Comparison of ENCODE assay signal across 26 cellular contexts in genomic region chr7:1104514-1105179, GRCh38. TPM values are rescaled to one million over a fixed set of nuclear protein-coding genes. Genes with fewer than 3 reads are reported as not detected.
A peak's percentile ranks its signal among the peaks of the same experiment; 100 is the strongest.
DNase-seq lines count a peak whose midpoint lies in the region; ATAC-seq, FAIRE-seq and TF ChIP-seq lines count a peak whose summit lies in the region.
"Had no signal": no experiment of that assay in that cellular context is flagged by ENCODE, and none has a peak within 500 bp of the region (broad histone marks: within the 10 kb centered on the region; RNA-seq: fewer than 3 reads in every experiment).

No MANE protein-coding gene starts in this region.

- H3K4me3 ChIP-seq in left ventricle myocardium inferior (no peak overlapping the region), GM12878 (peak overlapping the region; percentile 28; the same call in 1 of the 2 replicates), Karpas-422 (ENCODE audit: low read length) (no peak overlapping the region)
- H3K4me3 ChIP-seq: cardiac muscle cell, mucosa of descending colon had no signal

- peak overlapping the region; percentile 18 to 69 (median 48) for H3K27ac Mint-ChIP-seq in nephron
- H3K27ac Mint-ChIP-seq in glutamatergic neuron (ENCODE audit: unreplicated experiment) = no peak overlapping the region
- H3K27ac Mint-ChIP-seq: activated CD8-positive, alpha-beta T cell treated with anti-CD3 and anti-CD28 coated beads, Interleukin-2, amount 10 ng/mL, durations not matched to agents 7 days and 5 days had no signal

- 79% methylated on average over 13 of the region's 13 CpGs for WGBS in GM12878 (ENCODE audit: insufficient coverage, insufficient replicate concordance, low lambda C conversion rate, missing lambda C conversion rate)

- H3K79me2 ChIP-seq in GM12878 (ENCODE audit: control insufficient read depth, insufficient read depth, low read length) (peaks cover 4% of the 10 kb centered on the region), Karpas-422 (ENCODE audit: low read length) (no peaks in the 10 kb centered on the region)

- H3K27me3 ChIP-seq in left ventricle myocardium inferior (ENCODE audit: low read depth) = no peaks in the 10 kb centered on the region
- H3K27me3 ChIP-seq in GM12878 (replicated peaks in 1 of 2; ENCODE audit: control insufficient read depth in 2 of 2, insufficient read depth in 2 of 2, low read length in 1 of 2) = no peaks in the 10 kb centered on the region
- no peaks in the 10 kb centered on the region for H3K27me3 ChIP-seq in Karpas-422 (ENCODE audit: low read length)
- H3K27me3 ChIP-seq: BE2C, cardiac muscle cell had no signal

- no peak for TF ChIP-seq POLR2A in GM12878 (IDR thresholded peaks at IDR 0.05; ENCODE audit: low read depth, low read length)

- ATAC-seq in left cardiac atrium (no peak), GM12878 (no peak)
- ATAC-seq: activated CD4-positive, CD25-positive, alpha-beta regulatory T cell treated with anti-CD3 and anti-CD28 coated beads, Interleukin-2, amount 50 U/mL, for 24 hours; mucosa of descending colon had no signal

- SMC1A ChIA-PET in GM12878 (lab: Charles Lee; ENCODE audit: uncharacterized antibody, unreplicated experiment) = interaction anchor here (0.6 to 5.1 kb wide), 9 partner anchors 8 to 204 kb away, joined by 3 to 38 read pairs (median 5); partner anchors contain the start of genes GPER1 and ZFAND2A

- no peak for TF ChIP-seq RAD21 in GM12878 (IDR thresholded peaks at IDR 0.05; ENCODE audit: insufficient read depth, low read depth, low read length)

- H3K9ac ChIP-seq in GM12878 (ENCODE audit: control insufficient read depth, insufficient read depth, low read length) (peak overlapping the region; percentile 53), Karpas-422 (ENCODE audit: low read length) (no peak overlapping the region)

- H4K20me1 ChIP-seq in GM12878 (ENCODE audit: control insufficient read depth, insufficient read depth) (no peaks in the 10 kb centered on the region), Karpas-422 (ENCODE audit: insufficient read depth, low read depth, low read length) (peaks cover 59% of the 10 kb centered on the region)

- H2AFZ ChIP-seq in GM12878 (ENCODE audit: control insufficient read depth, low read depth, low read length) (peak overlapping the region; percentile 2), Karpas-422 (ENCODE audit: low read length) (no peak overlapping the region)

- H3K36me3 ChIP-seq in left ventricle myocardium inferior = no peaks in the 10 kb centered on the region
- peaks cover 1 to 2% of the 10 kb centered on the region in 2 experiments; a peak in 2 of 4 replicates for H3K36me3 ChIP-seq in GM12878 (ENCODE audit: control insufficient read depth in 2 of 2, insufficient read depth in 2 of 2, low read length in 1 of 2)
- no peaks in the 10 kb centered on the region for H3K36me3 ChIP-seq in Karpas-422 (ENCODE audit: insufficient read depth, low read length)
- H3K36me3 ChIP-seq: BE2C, cardiac muscle cell had no signal

- no peaks in the 10 kb centered on the region for H3K36me3 Mint-ChIP-seq in nephron (ENCODE audit: low read depth)
- no peaks in the 10 kb centered on the region for H3K36me3 Mint-ChIP-seq in glutamatergic neuron (ENCODE audit: unreplicated experiment)

- H3K4me2 ChIP-seq in GM12878 (ENCODE audit: control insufficient read depth, insufficient read depth) (peak overlapping the region; percentile 55), Karpas-422 (ENCODE audit: low read depth, low read length, poor library complexity, severe bottlenecking) (no peak overlapping the region)

- H3K4me1 ChIP-seq in left ventricle myocardium inferior = peaks cover 27% of the 10 kb centered on the region
- peaks cover 33% of the 10 kb centered on the region for H3K4me1 ChIP-seq in GM12878 (ENCODE audit: control insufficient read depth, insufficient read depth, low read length)
- no peaks in the 10 kb centered on the region for H3K4me1 ChIP-seq in Karpas-422 (ENCODE audit: low read length)

- intact Hi-C loops in left ventricle myocardium inferior (cut with micrococcal nuclease) (no loop called here), left cardiac atrium (cut with DNase I) (no loop called here), GM12878 (cut with micrococcal nuclease; ENCODE audit: unreplicated experiment) (no loop called here)

- POLR2A ChIA-PET in GM12878 (lab: Charles Lee) = interaction anchor here (0.5 to 5.1 kb wide), 8 partner anchors 9 to 111 kb away, joined by 3 to 36 read pairs (median 4); partner anchors contain the start of gene ZFAND2A

- CTCF ChIA-PET in GM12878 (lab: Yijun Ruan, JAX) = interaction anchor here (0.9 to 6.1 kb wide), 15 partner anchors 17 to 370 kb away, joined by 3 to 77 read pairs (median 5); partner anchors contain the start of gene GPER1

- RAD21 ChIA-PET in GM12878 (lab: Charles Lee; ENCODE audit: unreplicated experiment) = interaction anchor here (0.7 to 4.0 kb wide), 13 partner anchors 9 to 182 kb away, joined by 3 to 41 read pairs (median 4); partner anchors contain the start of gene GPER1

- no peaks in the 10 kb centered on the region for H3K9me2 ChIP-seq in Karpas-422 (replicated peaks; ENCODE audit: insufficient read depth, low read length)

- no peaks in the 10 kb centered on the region for H3K9me3 ChIP-seq in left ventricle myocardium inferior (replicated peaks)
- H3K9me3 ChIP-seq in GM12878 (replicated peaks; ENCODE audit: control insufficient read depth, insufficient read depth, low read length) = no peaks in the 10 kb centered on the region
- H3K9me3 ChIP-seq in Karpas-422 (ENCODE audit: low read length) = no peaks in the 10 kb centered on the region
- H3K9me3 ChIP-seq: BE2C, mucosa of descending colon had no signal

- H3K27ac ChIP-seq in left ventricle myocardium inferior (replicated peaks) = peak overlapping the region; percentile 59
- peak overlapping the region; percentile 70 for H3K27ac ChIP-seq in GM12878 (ENCODE audit: control insufficient read depth, insufficient read depth)
- no peak overlapping the region for H3K27ac ChIP-seq in Karpas-422 (ENCODE audit: low read length)
- H3K27ac ChIP-seq: cardiac muscle cell had no signal

- in situ Hi-C loops in GM12878 (cut with MboI) = no loop called here

- DNase-seq in left ventricle myocardium inferior (no peak), left cardiac atrium (no peak), GM12878 (ENCODE audit: low read depth, low spot score) (no peak), glutamatergic neuron (no peak), Karpas-422 (no peak), DMS53 (lab: John Stamatoyannopoulos, UW) (no peak), activated gamma-delta T cell treated with Interleukin-2 at 50 U/mL for 16 hours (no peak)
- DNase-seq: activated CD8-positive, alpha-beta T cell treated with anti-CD3 and anti-CD28 coated beads, Interleukin-2, amount 10 ng/mL, durations not matched to agents 7 days and 5 days; activated naive CD4-positive, alpha-beta T cell; amniotic stem cell; BE2C; Calu3; EL; foreskin fibroblast; HCEC 1CT; MM.1S; NCI-H146; NCI-H2171; NCI-H526; stimulated activated CD4-positive, alpha-beta T cell treated with anti-CD3 and anti-CD28 coated beads, Interleukin-4, amount 100 ng/mL, for 4 hours; trophoblast cell had no signal

- H3K9me3 Mint-ChIP-seq in nephron (no peaks in the 10 kb centered on the region), glutamatergic neuron (ENCODE audit: unreplicated experiment) (peaks cover 7% of the 10 kb centered on the region)

- TF ChIP-seq EP300 in GM12878 (IDR thresholded peaks at IDR 0.05; ENCODE audit: borderline replicate concordance in 1 of 2, control insufficient read depth in 1 of 2, low read depth in 2 of 2, low read length in 2 of 2) = no peak

- H3K4me1 Mint-ChIP-seq in nephron (peaks cover 54% of the 10 kb centered on the region), glutamatergic neuron (ENCODE audit: low read depth, unreplicated experiment) (peaks cover 16% of the 10 kb centered on the region)

- peaks cover 8% of the 10 kb centered on the region for H3K27me3 Mint-ChIP-seq in nephron (ENCODE audit: low read depth)
- peaks cover 4% of the 10 kb centered on the region for H3K27me3 Mint-ChIP-seq in glutamatergic neuron (ENCODE audit: unreplicated experiment)

- TF ChIP-seq CTCF in left ventricle myocardium inferior (IDR thresholded peaks at IDR 0.05; ENCODE audit: borderline replicate concordance) (no peak), GM12878 (IDR thresholded peaks at IDR 0.05 in 2 of 3, conservative IDR thresholded peaks at IDR 0.05 in 1 of 3; ENCODE audit: control insufficient read depth in 2 of 3, extremely low read depth in 1 of 3, insufficient read depth in 1 of 3, low read depth in 3 of 3, low read length in 3 of 3) (no peak), nephron (IDR thresholded peaks at IDR 0.05; ENCODE audit: unreplicated experiment in 3 of 3) (no peak), glutamatergic neuron (IDR thresholded peaks at IDR 0.05; ENCODE audit: partially characterized antibody, unreplicated experiment) (no peak)

- BruUV-seq in GM12878 (replicated peaks; lab: Mats Ljungman, UMichigan) = TSS peak; percentile 59

- peak; percentile 59 for FAIRE-seq in GM12878 (lab: Jason Lieb, UNC)
- FAIRE-seq: A204.1 had no signal

- H3K4me3 Mint-ChIP-seq in nephron (no peak overlapping the region), glutamatergic neuron (ENCODE audit: unreplicated experiment) (no peak overlapping the region)
- H3K4me3 Mint-ChIP-seq: activated CD8-positive, alpha-beta T cell treated with anti-CD3 and anti-CD28 coated beads, Interleukin-2, amount 10 ng/mL, durations not matched to agents 7 days and 5 days had no signal

RNA-seq across cellular contexts. Expression of gene GPER1, which starts 16.7 kb away (rescaled TPM):
- total RNA-seq in left ventricle myocardium inferior = 3.0 TPM
- total RNA-seq in left cardiac atrium = 1 to 10 TPM; 4.6 to 7.6 TPM
- 22.4 and 23.1 TPM in 2 replicates for total RNA-seq in GM12878 (2013; cell fraction: nucleolus; rRNA removed)
- 5.3 and 5.5 TPM in 2 replicates for total RNA-seq in GM12878 (2014; rRNA removed)
- total RNA-seq in GM12878 (2014; rRNA removed; fragmentation: Illumina TruSeq; extraction: Trizol) = 1.8 and 2.2 TPM in 2 replicates
- 6.3 and 7.7 TPM in 2 replicates for total RNA-seq in GM12878 (2021)
- polyA plus RNA-seq in GM12878 (2011; ENCODE audit: low read depth) = 3.5 TPM
- polyA plus RNA-seq in GM12878 (2011; rRNA removed) = 1.3 and 1.9 TPM in 2 replicates
- 3.7 and 5.1 TPM in 2 replicates for polyA plus RNA-seq in GM12878 (2011; cell fraction: cytosol; rRNA removed)
- polyA plus RNA-seq in GM12878 (2011; cell fraction: nucleus; rRNA removed) = 7.0 and 10.0 TPM in 2 replicates
- 8.0 and 8.4 TPM in 2 replicates for polyA plus RNA-seq in GM12878 (2012)
- 0.73 and 1.4 TPM in 2 replicates for polyA plus RNA-seq in GM12878 (2014; fragmentation: Illumina TruSeq; extraction: Trizol)
- polyA plus RNA-seq in GM12878 (2014; fragmentation: Nextera tagmentation; extraction: Ambion mirVana) = under 1 TPM; 0.03 to 0.73 TPM
- 6.5 TPM in 2 replicates for polyA plus RNA-seq in GM12878 (2014; rRNA removed)
- polyA plus RNA-seq in GM12878 (2016; fragmentation: Nextera tagmentation; extraction: Ambion mirVana) = 1 to 10 TPM; 3.0 to 5.2 TPM
- 3.1 and 5.3 TPM in 2 replicates for polyA minus RNA-seq in GM12878 (2011; rRNA and poly(A)+ RNA removed)
- 2.1 and 2.3 TPM in 2 replicates for polyA minus RNA-seq in GM12878 (2011; cell fraction: cytosol; rRNA and poly(A)+ RNA removed)
- polyA minus RNA-seq in GM12878 (2011; cell fraction: nucleus; rRNA and poly(A)+ RNA removed) = 0.96 and 1.5 TPM in 2 replicates
- total RNA-seq in glutamatergic neuron (ENCODE audit: unreplicated experiment) = 0.59 TPM
- not detected in 2 replicates for total RNA-seq in Karpas-422 (2014; rRNA removed; shearing (Covaris generic); ENCODE audit: low replicate concordance)

RNA-seq across cellular contexts. Expression of gene ZFAND2A, which starts 55.3 kb away (rescaled TPM):
- total RNA-seq in left ventricle myocardium inferior (6.6 TPM), left cardiac atrium (10 to 100 TPM in 1 of 2 donors, 1 to 10 TPM in 1; 9.8 to 16.7 TPM), GM12878 (2014; rRNA removed) (15.4 and 19.4 TPM in 2 replicates), GM12878 (2014; rRNA removed; fragmentation: Illumina TruSeq; extraction: Trizol) (16.0 and 17.6 TPM in 2 replicates), GM12878 (2021) (14.8 and 16.7 TPM in 2 replicates), glutamatergic neuron (ENCODE audit: unreplicated experiment) (34.5 TPM)
- 22.3 and 26.6 TPM in 2 replicates for total RNA-seq in GM12878 (2013; cell fraction: nucleolus; rRNA removed)
- 28.4 TPM for polyA plus RNA-seq in GM12878 (2011; ENCODE audit: low read depth)
- polyA plus RNA-seq in GM12878 (2011; rRNA removed) (30.8 and 32.5 TPM in 2 replicates), GM12878 (2014; fragmentation: Illumina TruSeq; extraction: Trizol) (14.1 and 17.2 TPM in 2 replicates), GM12878 (2014; fragmentation: Nextera tagmentation; extraction: Ambion mirVana) (10 to 100 TPM; 34.9 to 39.9 TPM), GM12878 (2014; rRNA removed) (19.8 and 23.1 TPM in 2 replicates), GM12878 (2016; fragmentation: Nextera tagmentation; extraction: Ambion mirVana) (10 to 100 TPM; 21.7 to 23.1 TPM)
- polyA plus RNA-seq in GM12878 (2011; cell fraction: cytosol; rRNA removed) = 27.5 TPM in 2 replicates
- 22.1 and 26.6 TPM in 2 replicates for polyA plus RNA-seq in GM12878 (2011; cell fraction: nucleus; rRNA removed)
- polyA plus RNA-seq in GM12878 (2012) = 28.4 and 35.3 TPM in 2 replicates
- polyA minus RNA-seq in GM12878 (2011; rRNA and poly(A)+ RNA removed) = 12.7 and 16.2 TPM in 2 replicates
- 5.8 and 9.6 TPM in 2 replicates for polyA minus RNA-seq in GM12878 (2011; cell fraction: cytosol; rRNA and poly(A)+ RNA removed)
- 15.6 and 20.4 TPM in 2 replicates for polyA minus RNA-seq in GM12878 (2011; cell fraction: nucleus; rRNA and poly(A)+ RNA removed)
- total RNA-seq in Karpas-422 (2014; rRNA removed; shearing (Covaris generic); ENCODE audit: low replicate concordance) = 5.2 and 11.5 TPM in 2 replicates
